ENCODE assay signal across 1 cellular context in the genomic region with DNA sequence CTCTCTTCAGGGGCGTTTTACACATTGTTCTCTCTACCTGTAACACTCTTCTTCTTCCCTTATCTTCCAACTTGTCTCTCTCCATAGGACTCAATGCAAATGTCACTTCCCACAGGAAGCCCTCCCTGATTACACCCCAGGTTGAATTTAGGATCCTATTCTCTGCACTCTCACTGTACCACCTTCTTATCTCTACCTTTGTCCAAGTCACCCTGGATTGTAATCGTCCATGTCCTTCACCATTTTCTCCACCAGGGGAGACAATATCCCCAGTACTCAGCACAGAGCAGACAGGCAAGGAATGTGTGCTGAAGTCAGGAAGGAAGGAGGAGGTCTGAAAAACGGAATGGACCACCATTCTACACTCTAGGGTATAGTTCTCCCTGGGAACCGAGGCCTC.
TF ChIP-seq lines count a peak whose summit lies in the region.

No MANE protein-coding gene starts in this region.

TF ChIP-seq in WTC11, 78 proteins besides CTCF, POLR2A, EP300 and RAD21 (continued from another document):
- TF ChIP-seq, protein P1, sequence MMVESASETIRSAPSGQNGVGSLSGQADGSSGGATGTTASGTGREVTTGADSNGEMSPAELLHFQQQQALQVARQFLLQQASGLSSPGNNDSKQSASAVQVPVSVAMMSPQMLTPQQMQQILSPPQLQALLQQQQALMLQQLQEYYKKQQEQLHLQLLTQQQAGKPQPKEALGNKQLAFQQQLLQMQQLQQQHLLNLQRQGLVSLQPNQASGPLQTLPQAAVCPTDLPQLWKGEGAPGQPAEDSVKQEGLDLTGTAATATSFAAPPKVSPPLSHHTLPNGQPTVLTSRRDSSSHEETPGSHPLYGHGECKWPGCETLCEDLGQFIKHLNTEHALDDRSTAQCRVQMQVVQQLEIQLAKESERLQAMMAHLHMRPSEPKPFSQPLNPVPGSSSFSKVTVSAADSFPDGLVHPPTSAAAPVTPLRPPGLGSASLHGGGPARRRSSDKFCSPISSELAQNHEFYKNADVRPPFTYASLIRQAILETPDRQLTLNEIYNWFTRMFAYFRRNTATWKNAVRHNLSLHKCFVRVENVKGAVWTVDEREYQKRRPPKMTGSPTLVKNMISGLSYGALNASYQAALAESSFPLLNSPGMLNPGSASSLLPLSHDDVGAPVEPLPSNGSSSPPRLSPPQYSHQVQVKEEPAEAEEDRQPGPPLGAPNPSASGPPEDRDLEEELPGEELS (CRISPR knock-in tag; IDR thresholded peaks at IDR 0.05) = no peak
- TF ChIP-seq, protein P2, sequence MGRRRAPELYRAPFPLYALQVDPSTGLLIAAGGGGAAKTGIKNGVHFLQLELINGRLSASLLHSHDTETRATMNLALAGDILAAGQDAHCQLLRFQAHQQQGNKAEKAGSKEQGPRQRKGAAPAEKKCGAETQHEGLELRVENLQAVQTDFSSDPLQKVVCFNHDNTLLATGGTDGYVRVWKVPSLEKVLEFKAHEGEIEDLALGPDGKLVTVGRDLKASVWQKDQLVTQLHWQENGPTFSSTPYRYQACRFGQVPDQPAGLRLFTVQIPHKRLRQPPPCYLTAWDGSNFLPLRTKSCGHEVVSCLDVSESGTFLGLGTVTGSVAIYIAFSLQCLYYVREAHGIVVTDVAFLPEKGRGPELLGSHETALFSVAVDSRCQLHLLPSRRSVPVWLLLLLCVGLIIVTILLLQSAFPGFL (CRISPR knock-in tag; IDR thresholded peaks at IDR 0.05; ENCODE audit: borderline replicate concordance) = no peak
- TF ChIP-seq, protein P3, sequence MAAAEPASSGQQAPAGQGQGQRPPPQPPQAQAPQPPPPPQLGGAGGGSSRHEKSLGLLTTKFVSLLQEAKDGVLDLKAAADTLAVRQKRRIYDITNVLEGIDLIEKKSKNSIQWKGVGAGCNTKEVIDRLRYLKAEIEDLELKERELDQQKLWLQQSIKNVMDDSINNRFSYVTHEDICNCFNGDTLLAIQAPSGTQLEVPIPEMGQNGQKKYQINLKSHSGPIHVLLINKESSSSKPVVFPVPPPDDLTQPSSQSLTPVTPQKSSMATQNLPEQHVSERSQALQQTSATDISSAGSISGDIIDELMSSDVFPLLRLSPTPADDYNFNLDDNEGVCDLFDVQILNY (CRISPR knock-in tag; IDR thresholded peaks at IDR 0.05) = no peak
- no peak for TF ChIP-seq ATF1 (CRISPR knock-in tag; IDR thresholded peaks at IDR 0.05)
- TF ChIP-seq, protein P4, sequence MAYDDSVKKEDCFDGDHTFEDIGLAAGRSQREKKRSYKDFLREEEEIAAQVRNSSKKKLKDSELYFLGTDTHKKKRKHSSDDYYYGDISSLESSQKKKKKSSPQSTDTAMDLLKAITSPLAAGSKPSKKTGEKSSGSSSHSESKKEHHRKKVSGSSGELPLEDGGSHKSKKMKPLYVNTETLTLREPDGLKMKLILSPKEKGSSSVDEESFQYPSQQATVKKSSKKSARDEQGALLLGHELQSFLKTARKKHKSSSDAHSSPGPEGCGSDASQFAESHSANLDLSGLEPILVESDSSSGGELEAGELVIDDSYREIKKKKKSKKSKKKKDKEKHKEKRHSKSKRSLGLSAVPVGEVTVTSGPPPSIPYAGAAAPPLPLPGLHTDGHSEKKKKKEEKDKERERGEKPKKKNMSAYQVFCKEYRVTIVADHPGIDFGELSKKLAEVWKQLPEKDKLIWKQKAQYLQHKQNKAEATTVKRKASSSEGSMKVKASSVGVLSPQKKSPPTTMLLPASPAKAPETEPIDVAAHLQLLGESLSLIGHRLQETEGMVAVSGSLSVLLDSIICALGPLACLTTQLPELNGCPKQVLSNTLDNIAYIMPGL (CRISPR knock-in tag; IDR thresholded peaks at IDR 0.05) = no peak
- no peak for TF ChIP-seq RELA (CRISPR knock-in tag; IDR thresholded peaks at IDR 0.05; ENCODE audit: borderline replicate concordance)
- TF ChIP-seq, protein P5, sequence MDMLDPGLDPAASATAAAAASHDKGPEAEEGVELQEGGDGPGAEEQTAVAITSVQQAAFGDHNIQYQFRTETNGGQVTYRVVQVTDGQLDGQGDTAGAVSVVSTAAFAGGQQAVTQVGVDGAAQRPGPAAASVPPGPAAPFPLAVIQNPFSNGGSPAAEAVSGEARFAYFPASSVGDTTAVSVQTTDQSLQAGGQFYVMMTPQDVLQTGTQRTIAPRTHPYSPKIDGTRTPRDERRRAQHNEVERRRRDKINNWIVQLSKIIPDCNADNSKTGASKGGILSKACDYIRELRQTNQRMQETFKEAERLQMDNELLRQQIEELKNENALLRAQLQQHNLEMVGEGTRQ (CRISPR knock-in tag; IDR thresholded peaks at IDR 0.05) = no peak
- TF ChIP-seq MXD4 (CRISPR knock-in tag; IDR thresholded peaks at IDR 0.05; ENCODE audit: borderline replicate concordance) = no peak
- TF ChIP-seq, protein P6, sequence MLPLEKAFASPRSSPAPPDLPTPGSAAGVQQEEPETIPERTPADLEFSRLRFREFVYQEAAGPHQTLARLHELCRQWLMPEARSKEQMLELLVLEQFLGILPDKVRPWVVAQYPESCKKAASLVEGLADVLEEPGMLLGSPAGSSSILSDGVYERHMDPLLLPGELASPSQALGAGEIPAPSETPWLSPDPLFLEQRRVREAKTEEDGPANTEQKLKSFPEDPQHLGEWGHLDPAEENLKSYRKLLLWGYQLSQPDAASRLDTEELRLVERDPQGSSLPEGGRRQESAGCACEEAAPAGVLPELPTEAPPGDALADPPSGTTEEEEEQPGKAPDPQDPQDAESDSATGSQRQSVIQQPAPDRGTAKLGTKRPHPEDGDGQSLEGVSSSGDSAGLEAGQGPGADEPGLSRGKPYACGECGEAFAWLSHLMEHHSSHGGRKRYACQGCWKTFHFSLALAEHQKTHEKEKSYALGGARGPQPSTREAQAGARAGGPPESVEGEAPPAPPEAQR (CRISPR knock-in tag; IDR thresholded peaks at IDR 0.05) = no peak
- TF ChIP-seq, protein P7, sequence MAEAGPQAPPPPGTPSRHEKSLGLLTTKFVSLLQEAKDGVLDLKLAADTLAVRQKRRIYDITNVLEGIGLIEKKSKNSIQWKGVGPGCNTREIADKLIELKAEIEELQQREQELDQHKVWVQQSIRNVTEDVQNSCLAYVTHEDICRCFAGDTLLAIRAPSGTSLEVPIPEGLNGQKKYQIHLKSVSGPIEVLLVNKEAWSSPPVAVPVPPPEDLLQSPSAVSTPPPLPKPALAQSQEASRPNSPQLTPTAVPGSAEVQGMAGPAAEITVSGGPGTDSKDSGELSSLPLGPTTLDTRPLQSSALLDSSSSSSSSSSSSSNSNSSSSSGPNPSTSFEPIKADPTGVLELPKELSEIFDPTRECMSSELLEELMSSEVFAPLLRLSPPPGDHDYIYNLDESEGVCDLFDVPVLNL (CRISPR knock-in tag; IDR thresholded peaks at IDR 0.05; ENCODE audit: borderline replicate concordance, low read depth) = no peak
- TF ChIP-seq ZNF121 (CRISPR knock-in tag; IDR thresholded peaks at IDR 0.05) = no peak
- TF ChIP-seq, protein P8, sequence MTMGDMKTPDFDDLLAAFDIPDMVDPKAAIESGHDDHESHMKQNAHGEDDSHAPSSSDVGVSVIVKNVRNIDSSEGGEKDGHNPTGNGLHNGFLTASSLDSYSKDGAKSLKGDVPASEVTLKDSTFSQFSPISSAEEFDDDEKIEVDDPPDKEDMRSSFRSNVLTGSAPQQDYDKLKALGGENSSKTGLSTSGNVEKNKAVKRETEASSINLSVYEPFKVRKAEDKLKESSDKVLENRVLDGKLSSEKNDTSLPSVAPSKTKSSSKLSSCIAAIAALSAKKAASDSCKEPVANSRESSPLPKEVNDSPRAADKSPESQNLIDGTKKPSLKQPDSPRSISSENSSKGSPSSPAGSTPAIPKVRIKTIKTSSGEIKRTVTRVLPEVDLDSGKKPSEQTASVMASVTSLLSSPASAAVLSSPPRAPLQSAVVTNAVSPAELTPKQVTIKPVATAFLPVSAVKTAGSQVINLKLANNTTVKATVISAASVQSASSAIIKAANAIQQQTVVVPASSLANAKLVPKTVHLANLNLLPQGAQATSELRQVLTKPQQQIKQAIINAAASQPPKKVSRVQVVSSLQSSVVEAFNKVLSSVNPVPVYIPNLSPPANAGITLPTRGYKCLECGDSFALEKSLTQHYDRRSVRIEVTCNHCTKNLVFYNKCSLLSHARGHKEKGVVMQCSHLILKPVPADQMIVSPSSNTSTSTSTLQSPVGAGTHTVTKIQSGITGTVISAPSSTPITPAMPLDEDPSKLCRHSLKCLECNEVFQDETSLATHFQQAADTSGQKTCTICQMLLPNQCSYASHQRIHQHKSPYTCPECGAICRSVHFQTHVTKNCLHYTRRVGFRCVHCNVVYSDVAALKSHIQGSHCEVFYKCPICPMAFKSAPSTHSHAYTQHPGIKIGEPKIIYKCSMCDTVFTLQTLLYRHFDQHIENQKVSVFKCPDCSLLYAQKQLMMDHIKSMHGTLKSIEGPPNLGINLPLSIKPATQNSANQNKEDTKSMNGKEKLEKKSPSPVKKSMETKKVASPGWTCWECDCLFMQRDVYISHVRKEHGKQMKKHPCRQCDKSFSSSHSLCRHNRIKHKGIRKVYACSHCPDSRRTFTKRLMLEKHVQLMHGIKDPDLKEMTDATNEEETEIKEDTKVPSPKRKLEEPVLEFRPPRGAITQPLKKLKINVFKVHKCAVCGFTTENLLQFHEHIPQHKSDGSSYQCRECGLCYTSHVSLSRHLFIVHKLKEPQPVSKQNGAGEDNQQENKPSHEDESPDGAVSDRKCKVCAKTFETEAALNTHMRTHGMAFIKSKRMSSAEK (CRISPR knock-in tag; IDR thresholded peaks at IDR 0.05; ENCODE audit: borderline replicate concordance) = no peak
